Comparison of ENCODE assay signal across 20 cellular contexts in genomic region chr13:20519887-20520286, GRCh38.
"Had no signal": no experiment of that assay in that cellular context is flagged by ENCODE, and none has a peak within 500 bp of the region (broad histone marks: within the 10 kb centered on the region; RNA-seq: fewer than 3 reads in every experiment).

No MANE protein-coding gene starts in this region.

- H3K36me3 ChIP-seq: adrenal gland, left lung, suprapubic skin had no signal

- H3K4me3 ChIP-seq: adrenal gland, dorsolateral prefrontal cortex, left lung, smooth muscle cell, suprapubic skin had no signal

- H3K27ac ChIP-seq: adrenal gland, left lung, suprapubic skin had no signal

- H3K4me2 ChIP-seq: smooth muscle cell had no signal

- DNase-seq: activated CD4-positive, alpha-beta T cell treated with anti-CD3 and anti-CD28 coated beads, Interleukin-2, amount 50 U/mL, for 48 hours; activated CD4-positive, CD25-positive, alpha-beta regulatory T cell treated with anti-CD3 and anti-CD28 coated beads, Interleukin-2, amount 50 U/mL, for 72 hours; activated CD8-positive, alpha-beta memory T cell treated with anti-CD3 and anti-CD28 coated beads, Interleukin-2, amount 10 ng/mL, durations not matched to agents 7 days and 5 days; activated naive CD4-positive, alpha-beta T cell treated with anti-CD3 and anti-CD28 coated beads, Interleukin-2, amount 10 ng/mL, durations not matched to agents 7 days and 5 days; activated T-cell treated with anti-CD3 and anti-CD28 coated beads, Interleukin-2, amount 50 U/mL, for 24 hours; dorsolateral prefrontal cortex; glutamatergic neuron; immature natural killer cell; left lung; nucleus accumbens; posterior cingulate gyrus; right cardiac atrium; T-helper 1 cell; T1000; trophoblast cell had no signal

- H3K4me1 ChIP-seq: adrenal gland had no signal

- H3K9me3 ChIP-seq: adrenal gland, left lung, suprapubic skin had no signal

- H3K27me3 ChIP-seq: adrenal gland, dorsolateral prefrontal cortex, left lung, suprapubic skin had no signal

- ATAC-seq: activated CD8-positive, alpha-beta memory T cell treated with anti-CD3 and anti-CD28 coated beads, Interleukin-2, amount 10 ng/mL, durations not matched to agents 7 days and 5 days; left lung; natural killer cell treated with Interleukin-12 subunit alpha and Interleukin-12 subunit beta and Interleukin-15 and Interleukin-18, amount 100 ng/mL, for 72 hours; SK-N-SH treated with all-trans-retinoic acid at 6 μM for 48 hours had no signal
